ENCODE assay signal across 26 cellular contexts in genomic region chr5:73253047-73253660, GRCh38.
"Had no signal": no experiment of that assay in that cellular context is flagged by ENCODE, and none has a peak within 500 bp of the region (broad histone marks: within the 10 kb centered on the region; RNA-seq: fewer than 3 reads in every experiment).

No MANE protein-coding gene starts in this region.

- FAIRE-seq: kidney, pancreas, small intestine had no signal

- H3K27me3 ChIP-seq: pancreas, sigmoid colon, tibial nerve, vagina had no signal

- H3K36me3 ChIP-seq: left lung, lower lobe of right lung, pancreas, prostate gland, sigmoid colon, spleen, tibial nerve, vagina had no signal

- H3K4me3 ChIP-seq: left lung, lower lobe of right lung, pancreas, prostate gland, sigmoid colon, spleen, tibial nerve, vagina had no signal

- ATAC-seq: left colon; left lung; lower lobe of right lung; naive thymus-derived CD8-positive, alpha-beta T cell; pancreas; right cardiac atrium; stimulated activated memory B cell treated with anti-CD40 and anti-IgM and Interleukin-4, amounts not matched to agents 10 μg/mL and 1 μg/mL and 100 μg/mL, for 72 hours; stimulated activated naive CD8-positive, alpha-beta T cell treated with anti-CD3 and anti-CD28 coated beads, Interleukin-15, amount 100 ng/mL, for 72 hours had no signal

- H3K27ac ChIP-seq: left lung, lower lobe of right lung, pancreas, prostate gland, sigmoid colon, spleen, vagina had no signal

- DNase-seq: kidney; left colon; left lung; lower lobe of right lung; mammary epithelial cell; mesenchymal stem cell; naive thymus-derived CD8-positive, alpha-beta T cell; nucleus accumbens; pancreas; posterior cingulate gyrus; retina; right cardiac atrium; sigmoid colon; small intestine; spleen; stimulated activated CD4-positive, alpha-beta T cell treated with anti-CD3 and anti-CD28 coated beads, Interleukin-1b, Interleukin-23, amount 100 ng/mL, for 48 hours; stimulated activated CD4-positive, alpha-beta T cell treated with anti-CD3 and anti-CD28 coated beads, Interleukin-2, amount 100 ng/mL, for 48 hours; stimulated activated CD4-positive, alpha-beta T cell treated with anti-CD3 and anti-CD28 coated beads, Interleukin-4, amount 100 ng/mL, for 4 hours; stimulated activated CD8-positive, alpha-beta memory T cell treated with anti-CD3 and anti-CD28 coated beads, Interleukin-4, amount 100 ng/mL, for 48 hours; stimulated activated naive CD4-positive, alpha-beta T cell treated with Interleukin-2 at 50 U/mL for 16 hours; stimulated activated naive CD8-positive, alpha-beta T cell treated with anti-CD3 and anti-CD28 coated beads, Interleukin-15, amount 100 ng/mL, for 72 hours; substantia nigra had no signal

- H3K9me3 ChIP-seq: lower lobe of right lung, pancreas, prostate gland, sigmoid colon, vagina had no signal

- H3K4me1 ChIP-seq: left lung, lower lobe of right lung, pancreas, prostate gland, sigmoid colon, spleen, vagina had no signal
